19 cellular contexts compared by ENCODE assay signal in the genomic region with DNA sequence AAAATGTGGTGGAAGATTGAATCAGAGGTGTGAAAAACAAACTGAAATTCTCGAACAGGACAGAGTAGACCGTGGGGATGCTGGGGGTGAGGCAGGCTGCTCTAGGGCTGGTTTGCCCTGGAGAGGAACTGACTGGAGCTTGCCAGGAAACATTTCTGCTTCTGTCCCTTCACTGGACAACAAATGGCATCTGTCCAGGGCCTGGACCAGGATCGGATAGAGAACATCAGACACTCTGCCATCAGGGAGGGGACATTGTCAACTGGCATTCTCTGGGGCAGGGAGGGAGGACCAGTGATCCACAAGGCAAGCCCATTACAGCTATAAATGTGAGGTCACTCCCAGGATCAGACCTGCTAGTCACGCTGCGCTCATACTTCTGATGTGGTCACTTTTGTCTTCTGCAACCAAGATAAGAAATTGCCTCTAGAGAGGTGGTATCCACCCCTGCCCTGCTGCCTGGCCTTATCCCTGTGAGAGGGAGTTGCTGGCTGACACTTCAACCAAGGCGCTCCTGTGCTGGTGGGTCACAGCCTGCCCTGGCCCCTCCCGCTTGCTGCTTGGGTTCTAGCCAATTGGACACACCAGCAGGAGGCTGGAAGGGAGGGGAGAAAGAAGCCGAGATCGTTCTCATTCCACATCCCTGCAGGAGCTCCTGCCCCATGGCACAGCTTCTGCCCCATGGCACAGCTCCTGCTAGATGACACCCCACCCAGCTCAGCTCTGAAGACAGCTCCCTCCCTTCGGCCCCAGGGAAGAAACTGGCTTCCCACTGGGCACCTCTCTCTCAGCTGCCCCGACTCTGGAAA. TPM values are rescaled to one million over a fixed set of nuclear protein-coding genes. Genes with fewer than 3 reads are reported as not detected.
DNase-seq lines count a peak whose midpoint lies in the region; ATAC-seq and TF ChIP-seq lines count a peak whose summit lies in the region.
"Had no signal": no experiment of that assay in that cellular context is flagged by ENCODE, and none has a peak within 500 bp of the region (broad histone marks: within the 10 kb centered on the region; RNA-seq: fewer than 3 reads in every experiment).

No MANE protein-coding gene starts in this region.

- TF ChIP-seq CTCF in spleen (IDR thresholded peaks at IDR 0.05 in 8 of 11, conservative IDR thresholded peaks at IDR 0.05 in 3 of 11) (no peak), GM10266 (IDR thresholded peaks at IDR 0.05; ENCODE audit: control insufficient read depth, insufficient read depth, low read depth, missing control alignments) (no peak)

- H3K9me3 ChIP-seq in spleen, result no peaks in the 10 kb centered on the region
- H3K9me3 ChIP-seq: stomach had no signal

- H3K27me3 ChIP-seq in spleen (replicated peaks in 1 of 7), result peaks cover 0 to 35% (median 0%) of the 10 kb centered on the region in 7 donors

- no peak overlapping the region for H3K4me3 Mint-ChIP-seq in activated naive CD8-positive, alpha-beta T cell treated with anti-CD3 and anti-CD28 coated beads, Interleukin-2, amount 50 U/mL, for 24 hours
- H3K4me3 Mint-ChIP-seq: central memory CD8-positive, alpha-beta T cell; HFFc6; neural crest cell had no signal

- H3K9me3 Mint-ChIP-seq in activated naive CD8-positive, alpha-beta T cell treated with anti-CD3 and anti-CD28 coated beads, Interleukin-2, amount 50 U/mL, for 24 hours, result no peaks in the 10 kb centered on the region
- H3K9me3 Mint-ChIP-seq: central memory CD8-positive, alpha-beta T cell; HFFc6; neural crest cell had no signal

- H3K4me3 ChIP-seq in spleen, result no peak overlapping the region
- H3K4me3 ChIP-seq: stomach had no signal

- no peaks in the 10 kb centered on the region for H3K4me1 Mint-ChIP-seq in activated naive CD8-positive, alpha-beta T cell treated with anti-CD3 and anti-CD28 coated beads, Interleukin-2, amount 50 U/mL, for 24 hours
- H3K4me1 Mint-ChIP-seq: central memory CD8-positive, alpha-beta T cell; neural crest cell had no signal

- H3K36me3 ChIP-seq in spleen, result no peaks in the 10 kb centered on the region
- H3K36me3 ChIP-seq: stomach had no signal

- H3K27ac ChIP-seq in spleen, result no peak overlapping the region
- H3K27ac ChIP-seq: epithelial cell of prostate, stomach had no signal

- no peaks in the 10 kb centered on the region for H3K4me1 ChIP-seq in spleen

- DNase-seq in DMS79 treated with DMSO at 0.1 percent for 48 hours (lab: John Stamatoyannopoulos, UW), result peak; percentile 10
- DNase-seq in DMS79 (lab: John Stamatoyannopoulos, UW), result no peak
- DNase-seq in activated naive CD8-positive, alpha-beta T cell treated with anti-CD3 and anti-CD28 coated beads, Interleukin-2, amount 50 U/mL, for 24 hours, result no peak
- DNase-seq in hippocampal formation (lab: John Stamatoyannopoulos, UW), result peak; percentile 40 to 47
- DNase-seq in spleen, result peak; percentile 52
- no peak for DNase-seq in GM10266 (ENCODE audit: extremely low spot score)
- DNase-seq: activated naive CD4-positive, alpha-beta T cell treated with anti-CD3 and anti-CD28 coated beads, Interleukin-2, amount 50 U/mL, for 16 hours; COR-L47; HFFc6; NCI-H2029; NCI-H748 treated with DMSO at 0.1 percent for 48 hours; small intestine; stomach had no signal

- 65 to 78% (median 74%) methylated on average over 10 to 11 of the region's 11 CpGs for WGBS in spleen, 5 donors

- no peak for TF ChIP-seq POLR2A in spleen (IDR thresholded peaks at IDR 0.05)

- H3K27ac Mint-ChIP-seq in activated naive CD8-positive, alpha-beta T cell treated with anti-CD3 and anti-CD28 coated beads, Interleukin-2, amount 50 U/mL, for 24 hours, result no peak overlapping the region
- H3K27ac Mint-ChIP-seq: HFFc6 had no signal

- H3K36me3 Mint-ChIP-seq in activated naive CD8-positive, alpha-beta T cell treated with anti-CD3 and anti-CD28 coated beads, Interleukin-2, amount 50 U/mL, for 24 hours (ENCODE audit: low read depth), result no peaks in the 10 kb centered on the region

- peak; percentile 33 for ATAC-seq in activated naive CD8-positive, alpha-beta T cell treated with anti-CD3 and anti-CD28 coated beads, Interleukin-2, amount 50 U/mL, for 24 hours
- ATAC-seq in GM21529 (IDR thresholded peaks at IDR 0.05; ENCODE audit: unreplicated experiment), result no peak
- ATAC-seq in GM21367 (IDR thresholded peaks at IDR 0.05; ENCODE audit: unreplicated experiment), result no peak

- intact Hi-C loops in spleen (cut with DNase I; ENCODE audit: low total_unique reads), result no loop called here

- H3K27me3 Mint-ChIP-seq in activated naive CD8-positive, alpha-beta T cell treated with anti-CD3 and anti-CD28 coated beads, Interleukin-2, amount 50 U/mL, for 24 hours, result peaks cover 1% of the 10 kb centered on the region

RNA-seq across cellular contexts. Expression of gene NPPC, which starts 8.7 kb away (rescaled TPM):
- under 1 TPM in 1 of 7 donors, not detected in 6; 0.93 TPM for total RNA-seq in spleen
- 1 to 10 TPM in 1 of 3 donors, under 1 TPM in 2; 0.10 to 2.2 (median 0.76) TPM for polyA plus RNA-seq in spleen
- total RNA-seq: HFFc6, lower leg skin had no signal

RNA-seq across cellular contexts. Expression of gene DIS3L2, which starts 44.0 kb away (rescaled TPM):
- total RNA-seq in spleen, result 10 to 100 TPM; 30.7 to 59.8 (median 40.3) TPM
- polyA plus RNA-seq in spleen, result 10 to 100 TPM in 2 of 3 donors, 1 to 10 TPM in 1; 9.1 to 15.6 (median 11.7) TPM

Comparison
In these comparisons a context has a peak if more than half of its experiments do, and no peak if none do; other contexts are left out.
1. DNase-seq: peak in DMS79 treated with DMSO at 0.1 percent for 48 hours (single experiment), hippocampal formation (2 of 2) and spleen (single experiment); none in DMS79 (single experiment), activated naive CD8-positive, alpha-beta T cell treated with anti-CD3 and anti-CD28 coated beads, Interleukin-2, amount 50 U/mL, for 24 hours (single experiment) and GM10266 (single experiment).